Comparison of ENCODE assay signal across 16 cellular contexts in the genomic region with DNA sequence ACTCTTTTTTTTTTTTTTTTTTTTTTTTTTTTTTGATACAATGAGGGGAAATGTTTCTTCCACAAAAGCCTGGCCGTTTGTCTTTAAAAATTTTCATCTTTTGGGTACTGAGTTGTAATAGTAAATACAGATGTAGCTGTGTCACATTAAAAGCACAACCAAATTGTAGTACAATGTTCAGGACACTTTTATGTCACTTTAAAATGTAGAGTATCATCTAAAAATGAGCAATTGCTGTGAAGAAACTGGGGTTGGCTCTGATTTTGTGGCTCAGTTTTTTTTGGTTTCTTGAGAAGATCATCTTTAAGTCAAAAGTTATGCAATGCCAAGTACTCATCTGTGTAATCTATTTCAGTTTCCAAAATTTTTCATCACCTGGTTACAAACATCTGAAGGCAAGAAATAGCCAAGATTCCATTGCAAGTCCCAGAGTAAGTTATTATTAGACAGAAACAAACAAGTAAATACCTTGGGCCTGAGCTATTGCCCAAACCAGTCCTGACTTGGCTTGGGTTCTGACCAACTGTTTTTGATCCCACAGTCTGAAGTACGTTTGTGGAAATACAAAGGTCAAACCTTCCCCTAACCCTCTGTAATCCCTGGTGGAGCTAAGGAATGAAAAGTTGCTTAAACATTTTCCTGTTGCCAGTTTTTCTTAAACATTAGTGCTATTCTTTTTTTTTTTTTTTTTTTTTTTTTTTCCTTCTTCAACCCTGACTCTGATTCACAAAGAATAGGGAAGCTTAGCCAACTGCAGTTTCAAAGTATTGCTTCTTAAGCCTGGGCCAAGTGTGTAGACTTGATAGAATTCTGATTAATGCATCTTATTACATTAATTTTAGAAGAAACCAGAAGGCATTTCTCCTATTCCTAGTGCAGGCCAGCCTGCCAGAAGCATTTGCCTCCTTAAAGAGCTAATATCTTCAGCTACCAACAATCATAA.
DNase-seq lines count a peak whose midpoint lies in the region; ATAC-seq and TF ChIP-seq lines count a peak whose summit lies in the region.
"Had no signal": no experiment of that assay in that cellular context is flagged by ENCODE, and none has a peak within 500 bp of the region (broad histone marks: within the 10 kb centered on the region; RNA-seq: fewer than 3 reads in every experiment).

No MANE protein-coding gene starts in this region.

- TF ChIP-seq POLR2A in breast epithelium (IDR thresholded peaks at IDR 0.05): no peak

- no peaks in the 10 kb centered on the region for H4K20me1 ChIP-seq in neural progenitor cell (ENCODE audit: low read depth)

- H3K27me3 ChIP-seq in breast epithelium (no peaks in the 10 kb centered on the region), foreskin keratinocyte (no peaks in the 10 kb centered on the region), thoracic aorta (replicated peaks; ENCODE audit: insufficient read depth) (no peaks in the 10 kb centered on the region), neural progenitor cell (no peaks in the 10 kb centered on the region)

- ATAC-seq in foreskin keratinocyte (no peak), thoracic aorta (ENCODE audit: insufficient number of reproducible peaks, low FRiP score, low read depth) (no peak), HG02642 (IDR thresholded peaks at IDR 0.05; ENCODE audit: poor library complexity, unreplicated experiment) (no peak), HG02981 (IDR thresholded peaks at IDR 0.05; ENCODE audit: unreplicated experiment) (no peak)
- no peak for ATAC-seq in effector memory CD8-positive, alpha-beta T cell (replicated peaks)
- ATAC-seq: natural killer cell had no signal

- H3K4me1 ChIP-seq in breast epithelium (peaks cover 0 to 10% of the 10 kb centered on the region in 2 donors), foreskin keratinocyte (no peaks in the 10 kb centered on the region), thoracic aorta (ENCODE audit: control insufficient read depth in 1 of 2, low read depth in 2 of 2) (peaks cover 24 to 34% of the 10 kb centered on the region in 2 donors), neural progenitor cell (peaks cover 6% of the 10 kb centered on the region)

- peaks cover 18% of the 10 kb centered on the region for H3K4me1 Mint-ChIP-seq in neural progenitor cell
- H3K4me1 Mint-ChIP-seq in effector memory CD8-positive, alpha-beta T cell (ENCODE audit: low read depth in 2 of 2): no peaks in the 10 kb centered on the region
- H3K4me1 Mint-ChIP-seq: natural killer cell had no signal

- H3K4me3 ChIP-seq in breast epithelium (no peak overlapping the region), thoracic aorta (peak overlapping the region; percentile 33), neural progenitor cell (no peak overlapping the region)

- no peaks in the 10 kb centered on the region for H3F3A ChIP-seq in neural progenitor cell (ENCODE audit: low read depth)

- no peak overlapping the region for H3K4me2 ChIP-seq in neural progenitor cell

- TF ChIP-seq CTCF in breast epithelium (IDR thresholded peaks at IDR 0.05): no peak
- TF ChIP-seq CTCF in foreskin keratinocyte (conservative IDR thresholded peaks at IDR 0.05): no peak
- TF ChIP-seq CTCF in thoracic aorta (IDR thresholded peaks at IDR 0.05): no peak
- TF ChIP-seq CTCF in neural progenitor cell (IDR thresholded peaks at IDR 0.05): no peak

- H3K27ac ChIP-seq in breast epithelium: peak overlapping the region; percentile 59 to 72
- H3K27ac ChIP-seq in foreskin keratinocyte: no peak overlapping the region
- peak overlapping the region; percentile 3 to 61 for H3K27ac ChIP-seq in thoracic aorta
- H3K27ac ChIP-seq in neural progenitor cell: no peak overlapping the region

- no peak overlapping the region for H3K9ac ChIP-seq in neural progenitor cell

- no peak overlapping the region for H3K27ac Mint-ChIP-seq in neural progenitor cell
- H3K27ac Mint-ChIP-seq in effector memory CD8-positive, alpha-beta T cell: no peak overlapping the region
- H3K27ac Mint-ChIP-seq: endodermal cell; natural killer cell; T-helper 1 cell treated with Interleukin-12 subunit alpha and Interleukin-12 subunit beta and Interleukin-4 antibody, amounts not matched to agents 30 μg/mL and 1 μg/mL, for 36 hours had no signal

- H3K27me3 Mint-ChIP-seq in neural progenitor cell (ENCODE audit: insufficient read depth, low read depth): peaks cover 6% of the 10 kb centered on the region
- no peaks in the 10 kb centered on the region for H3K27me3 Mint-ChIP-seq in effector memory CD8-positive, alpha-beta T cell

- H2AFZ ChIP-seq in neural progenitor cell (replicated peaks): no peak overlapping the region

- H3K9me3 ChIP-seq in breast epithelium: no peaks in the 10 kb centered on the region
- H3K9me3 ChIP-seq in thoracic aorta: no peaks in the 10 kb centered on the region
- no peaks in the 10 kb centered on the region for H3K9me3 ChIP-seq in neural progenitor cell (ENCODE audit: low read depth)

- H3K36me3 ChIP-seq in breast epithelium (no peaks in the 10 kb centered on the region), thoracic aorta (no peaks in the 10 kb centered on the region), neural progenitor cell (no peaks in the 10 kb centered on the region)

- H3K79me2 ChIP-seq in neural progenitor cell (ENCODE audit: low read depth): no peaks in the 10 kb centered on the region

- peak in 1 of 2 donors; percentile 63 for DNase-seq in breast epithelium (ENCODE audit: low spot score in 2 of 2)
- peak; percentile 38 to 58 for DNase-seq in foreskin keratinocyte
- peak; percentile 67 for DNase-seq in myocyte (ENCODE audit: low read depth)
- DNase-seq in thoracic aorta (ENCODE audit: low spot score): no peak
- DNase-seq in neural progenitor cell (ENCODE audit: low spot score): no peak
- DNase-seq in effector memory CD8-positive, alpha-beta T cell: no peak
- DNase-seq: activated CD4-positive, CD25-positive, alpha-beta regulatory T cell treated with anti-CD3 and anti-CD28 coated beads, Interleukin-2, amount 50 U/mL, for 72 hours; activated CD8-positive, alpha-beta memory T cell treated with anti-CD3 and anti-CD28 coated beads, Interleukin-2, amount 50 U/mL, for 4 hours; activated naive CD4-positive, alpha-beta T cell treated with anti-CD3 and anti-CD28 coated beads, Interleukin-2, amount 50 U/mL, for 16 hours; central memory CD4-positive, alpha-beta T cell; EL; endodermal cell; natural killer cell had no signal

- H3K9me3 Mint-ChIP-seq in neural progenitor cell: no peaks in the 10 kb centered on the region
- no peaks in the 10 kb centered on the region for H3K9me3 Mint-ChIP-seq in effector memory CD8-positive, alpha-beta T cell
- H3K9me3 Mint-ChIP-seq: endodermal cell; natural killer cell; T-helper 1 cell treated with Interleukin-12 subunit alpha and Interleukin-12 subunit beta and Interleukin-4 antibody, amounts not matched to agents 30 μg/mL and 1 μg/mL, for 36 hours had no signal

- H3K4me3 Mint-ChIP-seq in neural progenitor cell: no peak overlapping the region
- no peak overlapping the region for H3K4me3 Mint-ChIP-seq in effector memory CD8-positive, alpha-beta T cell
- H3K4me3 Mint-ChIP-seq: endodermal cell; natural killer cell; T-helper 1 cell treated with Interleukin-12 subunit alpha and Interleukin-12 subunit beta and Interleukin-4 antibody, amounts not matched to agents 30 μg/mL and 1 μg/mL, for 36 hours had no signal

- intact Hi-C loops in breast epithelium (cut with DNase I; ENCODE audit: low total_unique reads): no loop called here

- no peaks in the 10 kb centered on the region for H3K36me3 Mint-ChIP-seq in neural progenitor cell
- peaks cover 2% of the 10 kb centered on the region for H3K36me3 Mint-ChIP-seq in effector memory CD8-positive, alpha-beta T cell (ENCODE audit: insufficient read depth)
- H3K36me3 Mint-ChIP-seq: natural killer cell had no signal

Comparison
In these comparisons a context has a peak if more than half of its experiments do, and no peak if none do; other contexts are left out.
1. DNase-seq: peak in foreskin keratinocyte (2 of 2) and myocyte (single experiment); none in thoracic aorta (single experiment), neural progenitor cell (single experiment) and effector memory CD8-positive, alpha-beta T cell (0 of 3).
2. H3K27ac ChIP-seq: peak in breast epithelium (2 of 2) and thoracic aorta (2 of 2); none in foreskin keratinocyte (single experiment) and neural progenitor cell (single experiment).